Comparison of ENCODE assay signal across 1 cellular context in the genomic region with DNA sequence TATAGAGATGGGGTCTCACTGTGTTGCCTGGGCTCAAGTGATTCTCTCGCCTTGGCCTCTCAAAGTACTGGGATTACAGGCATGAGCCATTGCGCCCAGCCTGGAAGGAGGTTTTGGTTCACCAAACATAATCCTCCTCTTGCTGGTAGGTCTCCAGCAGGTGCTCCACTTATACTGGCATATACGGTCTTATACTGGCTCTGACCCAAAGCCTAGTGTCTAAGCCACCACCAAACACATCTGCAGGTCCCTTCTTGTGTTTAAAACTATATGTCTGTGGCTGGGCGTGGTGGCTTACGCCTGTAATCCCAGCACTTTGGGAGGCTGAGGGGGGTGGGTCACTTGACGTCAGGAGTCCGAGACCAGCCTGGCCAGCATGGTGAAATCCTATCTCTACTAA.
TF ChIP-seq lines count a peak whose summit lies in the region.

No MANE protein-coding gene starts in this region.

TF ChIP-seq in H1, 55 proteins besides CTCF, POLR2A, EP300 and RAD21:
- TF ChIP-seq CBX8 (IDR thresholded peaks at IDR 0.05; ENCODE audit: borderline replicate concordance, low read depth, low read length) (no peak), TAF7 (optimal IDR thresholded peaks at IDR 0.05; ENCODE audit: borderline replicate concordance, low read depth, low read length) (no peak), RFX5 (IDR thresholded peaks at IDR 0.05; ENCODE audit: borderline replicate concordance, low read depth, low read length) (no peak), NRF1 (IDR thresholded peaks at IDR 0.05; ENCODE audit: low read depth, low read length) (no peak), ZNF274 (IDR thresholded peaks at IDR 0.05; ENCODE audit: borderline replicate concordance, extremely low read depth, low read length) (no peak), ASH2L (IDR thresholded peaks at IDR 0.05; ENCODE audit: low read length) (no peak), CHD7 (IDR thresholded peaks at IDR 0.05; ENCODE audit: insufficient replicate concordance, low read length) (no peak), KDM4A (IDR thresholded peaks at IDR 0.05; ENCODE audit: low read depth, low read length, severe bottlenecking) (no peak), SP1 (IDR thresholded peaks at IDR 0.05; ENCODE audit: low read depth, low read length) (no peak)
TF ChIP-seq in H1: peak in this region for 0.
